7 cellular contexts compared by ENCODE assay signal in the genomic region with DNA sequence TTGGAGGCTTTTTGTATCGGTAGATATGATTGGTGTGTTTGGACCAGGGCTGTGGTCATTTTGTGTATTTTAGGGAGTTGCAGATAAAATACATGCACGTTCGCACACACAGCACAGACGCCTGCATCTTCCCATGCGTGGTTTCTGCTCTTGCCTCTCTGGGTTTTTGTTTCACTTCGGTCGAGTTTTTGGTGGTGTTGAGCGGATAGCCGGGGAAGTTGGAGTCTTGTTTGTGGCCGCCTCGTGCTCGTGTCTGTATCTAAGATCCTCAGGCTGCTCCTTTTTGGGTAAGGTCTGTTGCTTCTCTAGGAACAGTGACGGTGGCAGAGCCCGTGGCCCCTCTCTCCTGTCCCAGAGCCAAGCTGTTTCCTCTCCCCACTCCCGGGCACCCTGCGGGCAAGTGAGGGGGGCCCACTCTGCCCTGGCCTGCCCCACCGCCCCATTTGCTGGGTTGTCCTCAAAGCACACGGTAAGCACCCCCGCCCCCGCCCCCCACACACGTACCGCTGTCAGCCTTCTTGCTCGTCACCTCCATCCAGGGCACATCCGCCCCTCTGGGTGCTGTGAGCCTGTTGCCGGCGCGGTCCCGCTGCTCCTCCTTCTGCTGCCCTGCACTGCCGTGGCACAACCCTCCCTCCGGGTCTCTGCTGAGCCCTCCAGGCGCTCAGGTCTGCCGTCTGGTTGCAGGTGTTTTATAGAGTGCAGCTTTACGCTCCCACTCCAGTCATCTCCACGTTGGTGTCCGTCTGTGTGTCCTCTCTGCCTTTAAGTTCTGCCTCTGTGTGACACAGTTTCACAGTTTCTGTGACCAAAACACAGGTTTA. TPM values are rescaled to one million over a fixed set of nuclear protein-coding genes. Genes with fewer than 3 reads are reported as not detected.
A peak's percentile ranks its signal among the peaks of the same experiment; 100 is the strongest.
DNase-seq lines count a peak whose midpoint lies in the region; ATAC-seq and TF ChIP-seq lines count a peak whose summit lies in the region.

No MANE protein-coding gene starts in this region.

- no peak overlapping the region for H2BK120ac ChIP-seq in H9 (ENCODE audit: low read depth, low read length, poor library complexity, severe bottlenecking)

- no peak overlapping the region for H4K5ac ChIP-seq in H9 (ENCODE audit: insufficient read length, low read depth, low read length)

- no peak overlapping the region for H2AK5ac ChIP-seq in H9 (ENCODE audit: insufficient read length, low read length)

- no peak for DNase-seq in H9
- peak; percentile 54 for DNase-seq in activated CD4-positive, CD25-positive, alpha-beta regulatory T cell treated with anti-CD3 and anti-CD28 coated beads, Interleukin-2, amount 50 U/mL, for 72 hours
- peak; percentile 63 to 68 (median 68) for DNase-seq in effector memory CD8-positive, alpha-beta T cell
- no peak for DNase-seq in islet precursor cell
- DNase-seq in NCI-H146 (lab: John Stamatoyannopoulos, UW) = no peak
- no peak for DNase-seq in NOMO-1 treated with DMSO at 0.1 percent for 48 hours (lab: John Stamatoyannopoulos, UW; ENCODE audit: unreplicated experiment)

- no peak overlapping the region for H3K56ac ChIP-seq in H9 (ENCODE audit: insufficient read length, low read depth, low read length)

- H3K79me1 ChIP-seq in H9 (ENCODE audit: insufficient read depth, low read depth, low read length, poor library complexity, severe bottlenecking) = no peaks in the 10 kb centered on the region

- H3K27ac Mint-ChIP-seq in H9 = peak overlapping the region in 2 of 3 experiments; percentile 9 to 18; a peak in 3 of 7 replicates
- peak overlapping the region; percentile 78 to 92 for H3K27ac Mint-ChIP-seq in effector memory CD8-positive, alpha-beta T cell

- peaks cover 8% of the 10 kb centered on the region for H3K27me3 Mint-ChIP-seq in H9 (ENCODE audit: low read depth)
- H3K27me3 Mint-ChIP-seq in effector memory CD8-positive, alpha-beta T cell = no peaks in the 10 kb centered on the region

- no peak overlapping the region for H4K91ac ChIP-seq in H9 (ENCODE audit: insufficient read length, low read depth, low read length)

- no peak overlapping the region for H2BK20ac ChIP-seq in H9 (ENCODE audit: low read depth, low read length, poor library complexity, severe bottlenecking)

- no peak overlapping the region for H3K4ac ChIP-seq in H9 (ENCODE audit: low read depth, low read length)

- H3K14ac ChIP-seq in H9 (ENCODE audit: insufficient read depth, low read length) = no peak overlapping the region

- no peak overlapping the region for H3K23ac ChIP-seq in H9 (ENCODE audit: insufficient read length, low read depth, low read length)

- H3K4me2 ChIP-seq in H9 (ENCODE audit: insufficient read depth, insufficient read length, low read length) = no peak overlapping the region

- H2BK5ac ChIP-seq in H9 (ENCODE audit: insufficient read length, low read length) = no peak overlapping the region

- H3K23me2 ChIP-seq in H9 (ENCODE audit: insufficient read length, low read depth, low read length, poor library complexity, severe bottlenecking) = no peaks in the 10 kb centered on the region

- no peak overlapping the region for H2BK12ac ChIP-seq in H9 (ENCODE audit: insufficient read length, low read depth, low read length)

- H3K4me1 Mint-ChIP-seq in H9 = peaks cover 28 to 33% of the 10 kb centered on the region in 2 experiments
- H3K4me1 Mint-ChIP-seq in effector memory CD8-positive, alpha-beta T cell (ENCODE audit: low read depth in 2 of 2) = peaks cover 45 to 59% of the 10 kb centered on the region in 2 donors

- no peaks in the 10 kb centered on the region for H3K9me3 ChIP-seq in H9 (ENCODE audit: control insufficient read depth, low read depth, low read length)

- peak overlapping the region; percentile 1 to 34 (median 22) for H3K4me3 ChIP-seq in skin epidermis

- no peak overlapping the region for H4K8ac ChIP-seq in H9 (replicated peaks; ENCODE audit: insufficient read length, low read depth, low read length)

- no peak overlapping the region for H2BK15ac ChIP-seq in H9 (ENCODE audit: low read depth, low read length)

- H4K20me1 ChIP-seq in H9 (ENCODE audit: control insufficient read depth, insufficient read depth, insufficient read length) = no peaks in the 10 kb centered on the region

- H3K36me3 Mint-ChIP-seq in H9 (ENCODE audit: insufficient read depth in 1 of 3, low read depth in 3 of 3) = peaks cover 0 to 2% (median 0%) of the 10 kb centered on the region in 3 experiments; a peak in 1 of 7 replicates
- H3K36me3 Mint-ChIP-seq in effector memory CD8-positive, alpha-beta T cell (ENCODE audit: insufficient read depth) = peaks cover 33% of the 10 kb centered on the region

- no peak for TF ChIP-seq CTCF in H9 (conservative IDR thresholded peaks at IDR 0.05)

- H3K4me3 Mint-ChIP-seq in H9 = no peak overlapping the region; a peak in 1 of 5 replicates
- peak overlapping the region; percentile 76 to 77 for H3K4me3 Mint-ChIP-seq in effector memory CD8-positive, alpha-beta T cell

- WGBS in H9 (ENCODE audit: extremely low coverage, insufficient read length, low lambda C conversion rate) = no CpG with 5 or more reads among the region's 35 CpGs

- no peak overlapping the region for H3K18ac ChIP-seq in H9 (ENCODE audit: insufficient read length, low read depth, low read length)

- H2AFZ ChIP-seq in H9 (ENCODE audit: low read length) = no peak overlapping the region

- H3K9me3 Mint-ChIP-seq in H9 = no peaks in the 10 kb centered on the region
- H3K9me3 Mint-ChIP-seq in effector memory CD8-positive, alpha-beta T cell = peaks cover 3 to 8% of the 10 kb centered on the region in 2 donors

- H3K9ac ChIP-seq in H9 (ENCODE audit: extremely low read depth, insufficient read length, low read length) = no peak overlapping the region

- H3K27ac ChIP-seq in H9 (ENCODE audit: insufficient read length, low read depth, low read length) (no peak overlapping the region), skin epidermis (peak overlapping the region in 5 of 21 experiments; percentile 18 to 76 (median 54))

- ATAC-seq in effector memory CD8-positive, alpha-beta T cell (replicated peaks) = peak; percentile 87

- H3T11ph ChIP-seq in H9 (ENCODE audit: low read length) = no peak overlapping the region

- no peaks in the 10 kb centered on the region for H3K27me3 ChIP-seq in H9 (ENCODE audit: insufficient read depth, low read length)

- no peaks in the 10 kb centered on the region for H3K79me2 ChIP-seq in H9 (ENCODE audit: insufficient read depth, low read length)

- H3K4me1 ChIP-seq in H9 (ENCODE audit: insufficient read depth, low read length) = peaks cover 3% of the 10 kb centered on the region; the same call in 1 of the 2 replicates

RNA-seq across cellular contexts. Expression of a gene that starts 51.9 kb away (rescaled TPM):
- total RNA-seq in H9 (2021) = 13.0 TPM in 2 replicates

Comparison
In these comparisons a context has a peak if more than half of its experiments do, and no peak if none do; other contexts are left out.
1. DNase-seq: peak in activated CD4-positive, CD25-positive, alpha-beta regulatory T cell treated with anti-CD3 and anti-CD28 coated beads, Interleukin-2, amount 50 U/mL, for 72 hours (single experiment) and effector memory CD8-positive, alpha-beta T cell (3 of 3); none in H9 (single experiment), islet precursor cell (single experiment), NCI-H146 (single experiment) and NOMO-1 treated with DMSO at 0.1 percent for 48 hours (single experiment).
2. H3K4me3 Mint-ChIP-seq: peak in effector memory CD8-positive, alpha-beta T cell (2 of 2); none in H9 (0 of 2).